In genomic region chr1:203521071-203521794, GRCh38 we compare ENCODE assay signal across 1 cellular context.
TF ChIP-seq lines count a peak whose summit lies in the region.

No MANE protein-coding gene starts in this region.

TF ChIP-seq in GM23338, 12 proteins besides CTCF, POLR2A, EP300 and RAD21 (continued from another document):
- TF ChIP-seq REST (IDR thresholded peaks at IDR 0.05; ENCODE audit: unreplicated experiment) (no peak), ZNF331 (CRISPR knock-in tag; IDR thresholded peaks at IDR 0.05; ENCODE audit: low read depth) (no peak), NANOG (IDR thresholded peaks at IDR 0.05; ENCODE audit: borderline replicate concordance) (no peak), JUNB (IDR thresholded peaks at IDR 0.05; ENCODE audit: unreplicated experiment) (no peak)
- TF ChIP-seq, protein P1, sequence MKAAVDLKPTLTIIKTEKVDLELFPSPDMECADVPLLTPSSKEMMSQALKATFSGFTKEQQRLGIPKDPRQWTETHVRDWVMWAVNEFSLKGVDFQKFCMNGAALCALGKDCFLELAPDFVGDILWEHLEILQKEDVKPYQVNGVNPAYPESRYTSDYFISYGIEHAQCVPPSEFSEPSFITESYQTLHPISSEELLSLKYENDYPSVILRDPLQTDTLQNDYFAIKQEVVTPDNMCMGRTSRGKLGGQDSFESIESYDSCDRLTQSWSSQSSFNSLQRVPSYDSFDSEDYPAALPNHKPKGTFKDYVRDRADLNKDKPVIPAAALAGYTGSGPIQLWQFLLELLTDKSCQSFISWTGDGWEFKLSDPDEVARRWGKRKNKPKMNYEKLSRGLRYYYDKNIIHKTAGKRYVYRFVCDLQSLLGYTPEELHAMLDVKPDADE (IDR thresholded peaks at IDR 0.05), result no peak
- TF ChIP-seq, protein P2, sequence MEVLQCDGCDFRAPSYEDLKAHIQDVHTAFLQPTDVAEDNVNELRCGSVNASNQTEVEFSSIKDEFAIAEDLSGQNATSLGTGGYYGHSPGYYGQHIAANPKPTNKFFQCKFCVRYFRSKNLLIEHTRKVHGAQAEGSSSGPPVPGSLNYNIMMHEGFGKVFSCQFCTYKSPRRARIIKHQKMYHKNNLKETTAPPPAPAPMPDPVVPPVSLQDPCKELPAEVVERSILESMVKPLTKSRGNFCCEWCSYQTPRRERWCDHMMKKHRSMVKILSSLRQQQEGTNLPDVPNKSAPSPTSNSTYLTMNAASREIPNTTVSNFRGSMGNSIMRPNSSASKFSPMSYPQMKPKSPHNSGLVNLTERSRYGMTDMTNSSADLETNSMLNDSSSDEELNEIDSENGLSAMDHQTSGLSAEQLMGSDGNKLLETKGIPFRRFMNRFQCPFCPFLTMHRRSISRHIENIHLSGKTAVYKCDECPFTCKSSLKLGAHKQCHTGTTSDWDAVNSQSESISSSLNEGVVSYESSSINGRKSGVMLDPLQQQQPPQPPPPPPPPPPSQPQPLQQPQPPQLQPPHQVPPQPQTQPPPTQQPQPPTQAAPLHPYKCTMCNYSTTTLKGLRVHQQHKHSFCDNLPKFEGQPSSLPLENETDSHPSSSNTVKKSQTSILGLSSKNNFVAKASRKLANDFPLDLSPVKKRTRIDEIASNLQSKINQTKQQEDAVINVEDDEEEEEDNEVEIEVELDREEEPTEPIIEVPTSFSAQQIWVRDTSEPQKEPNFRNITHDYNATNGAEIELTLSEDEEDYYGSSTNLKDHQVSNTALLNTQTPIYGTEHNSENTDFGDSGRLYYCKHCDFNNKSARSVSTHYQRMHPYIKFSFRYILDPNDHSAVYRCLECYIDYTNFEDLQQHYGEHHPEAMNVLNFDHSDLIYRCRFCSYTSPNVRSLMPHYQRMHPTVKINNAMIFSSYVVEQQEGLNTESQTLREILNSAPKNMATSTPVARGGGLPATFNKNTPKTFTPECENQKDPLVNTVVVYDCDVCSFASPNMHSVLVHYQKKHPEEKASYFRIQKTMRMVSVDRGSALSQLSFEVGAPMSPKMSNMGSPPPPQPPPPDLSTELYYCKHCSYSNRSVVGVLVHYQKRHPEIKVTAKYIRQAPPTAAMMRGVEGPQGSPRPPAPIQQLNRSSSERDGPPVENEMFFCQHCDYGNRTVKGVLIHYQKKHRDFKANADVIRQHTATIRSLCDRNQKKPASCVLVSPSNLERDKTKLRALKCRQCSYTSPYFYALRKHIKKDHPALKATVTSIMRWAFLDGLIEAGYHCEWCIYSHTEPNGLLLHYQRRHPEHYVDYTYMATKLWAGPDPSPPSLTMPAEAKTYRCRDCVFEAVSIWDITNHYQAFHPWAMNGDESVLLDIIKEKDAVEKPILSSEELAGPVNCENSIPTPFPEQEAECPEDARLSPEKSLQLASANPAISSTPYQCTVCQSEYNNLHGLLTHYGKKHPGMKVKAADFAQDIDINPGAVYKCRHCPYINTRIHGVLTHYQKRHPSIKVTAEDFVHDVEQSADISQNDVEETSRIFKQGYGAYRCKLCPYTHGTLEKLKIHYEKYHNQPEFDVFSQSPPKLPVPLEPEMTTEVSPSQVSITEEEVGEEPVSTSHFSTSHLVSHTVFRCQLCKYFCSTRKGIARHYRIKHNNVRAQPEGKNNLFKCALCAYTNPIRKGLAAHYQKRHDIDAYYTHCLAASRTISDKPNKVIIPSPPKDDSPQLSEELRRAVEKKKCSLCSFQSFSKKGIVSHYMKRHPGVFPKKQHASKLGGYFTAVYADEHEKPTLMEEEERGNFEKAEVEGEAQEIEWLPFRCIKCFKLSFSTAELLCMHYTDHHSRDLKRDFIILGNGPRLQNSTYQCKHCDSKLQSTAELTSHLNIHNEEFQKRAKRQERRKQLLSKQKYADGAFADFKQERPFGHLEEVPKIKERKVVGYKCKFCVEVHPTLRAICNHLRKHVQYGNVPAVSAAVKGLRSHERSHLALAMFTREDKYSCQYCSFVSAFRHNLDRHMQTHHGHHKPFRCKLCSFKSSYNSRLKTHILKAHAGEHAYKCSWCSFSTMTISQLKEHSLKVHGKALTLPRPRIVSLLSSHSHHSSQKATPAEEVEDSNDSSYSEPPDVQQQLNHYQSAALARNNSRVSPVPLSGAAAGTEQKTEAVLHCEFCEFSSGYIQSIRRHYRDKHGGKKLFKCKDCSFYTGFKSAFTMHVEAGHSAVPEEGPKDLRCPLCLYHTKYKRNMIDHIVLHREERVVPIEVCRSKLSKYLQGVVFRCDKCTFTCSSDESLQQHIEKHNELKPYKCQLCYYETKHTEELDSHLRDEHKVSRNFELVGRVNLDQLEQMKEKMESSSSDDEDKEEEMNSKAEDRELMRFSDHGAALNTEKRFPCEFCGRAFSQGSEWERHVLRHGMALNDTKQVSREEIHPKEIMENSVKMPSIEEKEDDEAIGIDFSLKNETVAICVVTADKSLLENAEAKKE (CRISPR knock-in tag; IDR thresholded peaks at IDR 0.05), result no peak
